16 cellular contexts compared by ENCODE assay signal in the genomic region with DNA sequence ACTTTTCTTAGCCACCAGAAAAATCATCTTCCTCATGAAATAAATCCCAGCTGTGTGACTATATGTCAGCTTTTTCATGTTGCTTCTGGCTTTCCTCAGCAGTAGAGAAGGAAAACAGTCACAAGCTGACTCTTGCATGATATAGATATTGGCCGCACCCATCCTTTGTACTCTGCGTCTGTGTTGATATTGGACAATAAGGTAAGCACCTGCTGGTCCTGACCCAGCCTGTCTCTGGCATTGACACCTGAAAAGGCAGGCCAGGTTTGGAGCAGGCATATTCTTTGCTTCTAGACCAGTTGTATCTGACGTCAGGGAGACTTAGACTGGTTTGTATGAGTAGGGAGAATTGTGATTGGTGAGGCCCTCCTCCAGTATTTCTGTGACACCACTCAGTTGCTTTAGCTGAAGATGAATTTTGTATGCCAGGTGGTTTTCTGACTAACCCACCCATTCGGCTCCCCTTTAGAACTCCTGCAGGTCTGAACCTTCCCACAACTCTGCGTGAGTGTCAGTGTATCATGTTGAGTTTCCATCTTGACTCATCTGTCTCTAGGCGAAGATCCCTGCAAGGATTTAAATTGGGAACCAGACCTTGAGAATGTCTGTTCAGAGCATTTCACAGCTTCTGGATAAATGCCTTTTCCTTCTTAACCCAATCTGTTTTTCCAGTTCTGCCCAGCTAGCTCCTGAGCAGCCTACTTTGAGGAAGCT.
DNase-seq lines count a peak whose midpoint lies in the region; ATAC-seq and TF ChIP-seq lines count a peak whose summit lies in the region.
"Had no signal": no experiment of that assay in that cellular context is flagged by ENCODE, and none has a peak within 500 bp of the region (broad histone marks: within the 10 kb centered on the region; RNA-seq: fewer than 3 reads in every experiment).

No MANE protein-coding gene starts in this region.

- H4K20me1 ChIP-seq in HCT116 (ENCODE audit: insufficient read depth): no peaks in the 10 kb centered on the region

- peaks cover 9 to 19% of the 10 kb centered on the region in 2 donors for H3K27me3 Mint-ChIP-seq in natural killer cell (ENCODE audit: low read depth in 2 of 2)

- H3K4me1 ChIP-seq in HCT116 (ENCODE audit: control insufficient read depth in 1 of 2, insufficient read depth in 2 of 2, low read length in 2 of 2) (no peaks in the 10 kb centered on the region), esophagus (ENCODE audit: control insufficient read depth in 2 of 2, insufficient read depth in 2 of 2, low read length in 1 of 2) (peaks cover 2 to 12% of the 10 kb centered on the region in 2 donors), gastrocnemius medialis (peaks cover 33 to 47% of the 10 kb centered on the region in 2 donors)

- no peak overlapping the region for H3K4me2 ChIP-seq in HCT116 (ENCODE audit: low read length)

- in situ Hi-C loops in gastrocnemius medialis (cut with MboI; ENCODE audit: low sequenced_read_pairs in 4 of 4): no loop called here

- H3K4me3 Mint-ChIP-seq in natural killer cell: no peak overlapping the region
- H3K4me3 Mint-ChIP-seq: B cell; CD4-positive, alpha-beta T cell had no signal

- POLR2A ChIA-PET in HCT116 (lab: Charles Lee): no interaction called here

- H3K79me2 ChIP-seq in HCT116 (ENCODE audit: insufficient read depth, low read length): no peaks in the 10 kb centered on the region

- no peak for TF ChIP-seq RAD21 in HCT116 (IDR thresholded peaks at IDR 0.05; ENCODE audit: low read depth)

- H3K9me2 ChIP-seq in HCT116 (ENCODE audit: insufficient read depth): no peaks in the 10 kb centered on the region

- WGBS in esophagus, 2 donors: 60% methylated on average over 6 of the region's 6 CpGs

- TF ChIP-seq CTCF in HCT116 (IDR thresholded peaks at IDR 0.05 in 2 of 3, conservative IDR thresholded peaks at IDR 0.05 in 1 of 3; ENCODE audit: borderline replicate concordance in 1 of 3, insufficient read depth in 1 of 3, low read depth in 2 of 3, low read length in 2 of 3) (no peak), gastrocnemius medialis (IDR thresholded peaks at IDR 0.05 in 4 of 5, conservative IDR thresholded peaks at IDR 0.05 in 1 of 5) (no peak), natural killer cell (IDR thresholded peaks at IDR 0.05) (no peak)

- RAD21 ChIA-PET in HCT116 (lab: Charles Lee; ENCODE audit: low non-redundant PET in 1 of 2, low total read pairs in 2 of 2, uncharacterized antibody in 2 of 2, unreplicated experiment in 2 of 2): no interaction called here

- no peak for ATAC-seq in HCT116
- ATAC-seq in gastrocnemius medialis: no peak
- no peak for ATAC-seq in natural killer cell
- no peak for ATAC-seq in GM19035 (IDR thresholded peaks at IDR 0.05; ENCODE audit: unreplicated experiment)

- H2AFZ ChIP-seq in HCT116 (ENCODE audit: low read depth, low read length, poor library complexity, severe bottlenecking): no peak overlapping the region

- no peak overlapping the region for H3K9ac ChIP-seq in HCT116 (ENCODE audit: low read length)

- no peaks in the 10 kb centered on the region for H3K9me3 Mint-ChIP-seq in natural killer cell
- H3K9me3 Mint-ChIP-seq: CD4-positive, alpha-beta T cell had no signal

- no peaks in the 10 kb centered on the region for H3K36me3 Mint-ChIP-seq in natural killer cell

- H3K4me1 Mint-ChIP-seq in natural killer cell: peaks cover 0 to 6% of the 10 kb centered on the region in 2 donors
- H3K4me1 Mint-ChIP-seq: B cell had no signal

- CTCF ChIA-PET in HCT116 (lab: Charles Lee): no interaction called here

- BruUV-seq in HCT116 (replicated peaks; lab: Mats Ljungman, UMichigan): no TSS peak

- H3K4me3 ChIP-seq in HCT116 (replicated peaks in 1 of 2; ENCODE audit: low read depth in 1 of 2, low read length in 2 of 2) (no peak overlapping the region), esophagus (ENCODE audit: low read depth in 1 of 2, low read length in 2 of 2) (no peak overlapping the region), gastrocnemius medialis (no peak overlapping the region)

- intact Hi-C loops in HCT116 (cut with micrococcal nuclease) (no loop called here), gastrocnemius medialis (cut with DNase I; ENCODE audit: low total_unique reads) (no loop called here), natural killer cell (cut with micrococcal nuclease) (no loop called here)

- H3K27ac Mint-ChIP-seq in natural killer cell: no peak overlapping the region
- H3K27ac Mint-ChIP-seq: B cell; CD4-positive, alpha-beta T cell had no signal

- H3K27ac ChIP-seq in HCT116 (ENCODE audit: low read depth, low read length): no peak overlapping the region
- H3K27ac ChIP-seq in esophagus (ENCODE audit: low read depth in 2 of 2, low read length in 1 of 2): peak overlapping the region; percentile 25 to 81
- peak overlapping the region in 3 of 4 donors; percentile 84 to 89 (median 86) for H3K27ac ChIP-seq in gastrocnemius medialis

- H3K27me3 ChIP-seq in HCT116 (ENCODE audit: insufficient read depth, low read length) (no peaks in the 10 kb centered on the region), esophagus (ENCODE audit: control insufficient read depth in 1 of 2, insufficient read depth in 2 of 2, low read length in 2 of 2) (no peaks in the 10 kb centered on the region), gastrocnemius medialis (no peaks in the 10 kb centered on the region)

- H3K9me3 ChIP-seq in HCT116 (ENCODE audit: control insufficient read depth in 1 of 2, insufficient read depth in 1 of 2, low read depth in 1 of 2, low read length in 2 of 2) (no peaks in the 10 kb centered on the region), esophagus (ENCODE audit: control insufficient read depth in 2 of 2, insufficient read depth in 1 of 2, low read depth in 1 of 2, low read length in 1 of 2) (no peaks in the 10 kb centered on the region), gastrocnemius medialis (no peaks in the 10 kb centered on the region)

- no peak for DNase-seq in HCT116 (ENCODE audit: low read depth, low spot score)
- peak; percentile 21 for DNase-seq in NCI-H2196 treated with DMSO at 0.1 percent for 48 hours (lab: John Stamatoyannopoulos, UW; ENCODE audit: unreplicated experiment)
- no peak for DNase-seq in gastrocnemius medialis
- DNase-seq in SKM-1 (lab: John Stamatoyannopoulos, UW; ENCODE audit: unreplicated experiment): no peak
- DNase-seq in natural killer cell: no peak
- DNase-seq in glomerular visceral epithelial cell (ENCODE audit: extremely low spot score): no peak
- DNase-seq: CD4-positive, alpha-beta T cell; Kasumi-1; NCI-H2107; NCI-H446; NCI-H82; SHP77; SW 1271 had no signal

- H3K36me3 ChIP-seq in HCT116 (ENCODE audit: control insufficient read depth in 1 of 2, insufficient read depth in 2 of 2, low read length in 2 of 2): no peaks in the 10 kb centered on the region
- H3K36me3 ChIP-seq in esophagus (ENCODE audit: control insufficient read depth in 2 of 2, insufficient read depth in 2 of 2, low read length in 1 of 2): peaks cover 0 to 2% of the 10 kb centered on the region in 2 donors
- H3K36me3 ChIP-seq in gastrocnemius medialis: no peaks in the 10 kb centered on the region

- no peak for TF ChIP-seq POLR2A in HCT116 (IDR thresholded peaks at IDR 0.05; ENCODE audit: borderline replicate concordance, extremely low read depth, insufficient read depth, insufficient read length)
- no peak for TF ChIP-seq POLR2A in gastrocnemius medialis (IDR thresholded peaks at IDR 0.05)

TF ChIP-seq in HCT116, 20 proteins besides CTCF, POLR2A, EP300 and RAD21:
- TF ChIP-seq REST (IDR thresholded peaks at IDR 0.05; ENCODE audit: low read depth) (0 out of 2 replicates have a peak, but pooled peaks have one; percentile 0), EGR1 (IDR thresholded peaks at IDR 0.05; ENCODE audit: low read depth) (no peak)
TF ChIP-seq in HCT116: peak in this region for 1.
